In the genomic region with DNA sequence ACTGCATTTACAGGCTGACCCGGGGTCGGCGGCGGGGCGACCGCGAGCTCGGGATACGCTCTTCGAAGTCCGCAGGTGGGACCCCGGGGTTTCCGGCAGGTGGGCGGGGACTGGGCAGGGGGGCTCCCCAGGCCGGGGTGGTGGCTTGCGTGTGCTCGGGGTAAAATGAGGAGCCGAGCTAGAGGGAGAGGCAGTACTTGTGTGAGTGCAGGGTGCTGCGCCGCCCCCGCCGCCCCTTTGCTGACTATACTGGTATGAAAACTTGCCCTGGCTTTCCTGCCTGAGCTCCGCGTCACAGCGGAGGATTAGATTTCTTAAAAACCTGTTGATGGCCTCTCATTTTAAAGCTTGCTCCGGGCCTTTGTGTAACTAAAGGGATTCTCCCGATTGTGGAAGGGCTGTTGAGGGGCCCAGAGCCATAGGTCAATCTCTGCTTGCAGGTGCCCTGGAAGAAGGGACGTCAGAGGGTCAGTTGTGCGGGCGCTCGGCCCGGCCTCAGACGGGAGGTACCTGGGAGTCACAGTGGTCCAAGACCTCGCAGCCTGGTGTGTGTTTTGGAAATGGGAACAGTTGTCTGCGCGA, we compare ENCODE assay signal across 8 cellular contexts. TPM values are rescaled to one million over a fixed set of nuclear protein-coding genes. Genes with fewer than 3 reads are reported as not detected.
DNase-seq lines count a peak whose midpoint lies in the region; ATAC-seq, FAIRE-seq and TF ChIP-seq lines count a peak whose summit lies in the region.

No MANE protein-coding gene starts in this region.

- intact Hi-C loops in endothelial cell of umbilical vein (cut with micrococcal nuclease): loop anchor here (2.0 kb wide), 1 partner anchor 269 kb away; a partner anchor contains a TSS

- TSS peak; percentile 56 for BruUV-seq in endothelial cell of umbilical vein (replicated peaks; lab: Mats Ljungman, UMichigan)

- CTCF ChIA-PET in endothelial cell of umbilical vein (lab: Charles Lee): interaction anchor here (1.0 to 2.1 kb wide), 12 partner anchors 9 to 327 kb away, joined by 3 to 27 read pairs (median 5); a partner anchor contains a TSS

- peaks cover 33% of the 10 kb centered on the region for H3K79me2 ChIP-seq in endothelial cell of umbilical vein (ENCODE audit: control insufficient read depth, insufficient read depth, low read length)

- FAIRE-seq in endothelial cell of umbilical vein (lab: Jason Lieb, UNC): no peak

- no peaks in the 10 kb centered on the region for H4K20me1 ChIP-seq in endothelial cell of umbilical vein (replicated peaks; ENCODE audit: control insufficient read depth, extremely low read depth, insufficient read depth, low read length)

- in situ Hi-C loops in ACHN (cut with HindIII; ENCODE audit: low pct_ligation_motif_present, low pct_unique_long_range_greater_than_20kb, low sequenced_read_pairs): no loop called here

- POLR2A ChIA-PET in endothelial cell of umbilical vein (lab: Charles Lee): interaction anchor here (0.8 to 1.0 kb wide), 2 partner anchors 10 to 327 kb away, joined by 3 to 6 read pairs; a partner anchor contains a TSS

- peak; percentile 74 for DNase-seq in ACHN
- DNase-seq in NCI-H526 treated with DMSO at 0.1 percent for 48 hours (lab: John Stamatoyannopoulos, UW): peak; percentile 45
- DNase-seq in activated CD8-positive, alpha-beta memory T cell treated with anti-CD3 and anti-CD28 coated beads, Interleukin-2, amount 50 U/mL, for 24 hours (ENCODE audit: extremely low read depth): peak; percentile 44
- DNase-seq in endothelial cell of umbilical vein (ENCODE audit: low read depth, low spot score): peak; percentile 63
- DNase-seq in midbrain (lab: John Stamatoyannopoulos, UW): peak; percentile 51
- DNase-seq in stimulated activated CD8-positive, alpha-beta memory T cell treated with anti-CD3 and anti-CD28 coated beads, Interleukin-15, amount 100 ng/mL, for 48 hours (ENCODE audit: low read depth in 2 of 2): peak; percentile 75 to 76

- no peaks in the 10 kb centered on the region for H3K9me3 ChIP-seq in endothelial cell of umbilical vein (replicated peaks; ENCODE audit: control insufficient read depth, insufficient read depth, low read length)

- ATAC-seq in GM18867 (IDR thresholded peaks at IDR 0.05; ENCODE audit: unreplicated experiment) (peak; percentile 46), HG03103 (IDR thresholded peaks at IDR 0.05; ENCODE audit: low read depth, unreplicated experiment) (peak; percentile 38)

- no peaks in the 10 kb centered on the region for H3K9me1 ChIP-seq in endothelial cell of umbilical vein (replicated peaks; ENCODE audit: control insufficient read depth, extremely low read depth, insufficient read depth, low read length)

- H3K36me3 ChIP-seq in endothelial cell of umbilical vein (ENCODE audit: control insufficient read depth in 2 of 2, extremely low read depth in 1 of 2, insufficient read depth in 2 of 2, low read length in 2 of 2): no peaks in the 10 kb centered on the region

- TF ChIP-seq POLR2A in endothelial cell of umbilical vein (IDR thresholded peaks at IDR 0.05; ENCODE audit: low read depth, low read length): no peak

- H2AFZ ChIP-seq in endothelial cell of umbilical vein (ENCODE audit: low read depth, low read length): peak overlapping the region; percentile 93

- peak overlapping the region; percentile 80 for H3K4me2 ChIP-seq in endothelial cell of umbilical vein (ENCODE audit: insufficient read depth, low read length)

- no peak for TF ChIP-seq CTCF in endothelial cell of umbilical vein (IDR thresholded peaks at IDR 0.05; ENCODE audit: extremely low read depth in 1 of 2, insufficient read depth in 1 of 2, low read depth in 1 of 2, low read length in 2 of 2)

- peak overlapping the region; percentile 49 to 76 (median 65) for H3K4me3 ChIP-seq in endothelial cell of umbilical vein (replicated peaks in 1 of 3; ENCODE audit: insufficient read depth in 1 of 3, low read depth in 1 of 3, low read length in 3 of 3)

- H3K4me1 ChIP-seq in endothelial cell of umbilical vein (ENCODE audit: control insufficient read depth, extremely low read depth, insufficient read depth, low read length): peaks cover 17% of the 10 kb centered on the region

- H3K27ac ChIP-seq in endothelial cell of umbilical vein (ENCODE audit: insufficient read depth, low read depth, low read length): peak overlapping the region; percentile 40

- dilution Hi-C loops in endothelial cell of umbilical vein (cut with MboI; ENCODE audit: extremely low pct_ligation_motif_present, low sequenced_read_pairs): no loop called here

- H3K9ac ChIP-seq in endothelial cell of umbilical vein (replicated peaks; ENCODE audit: extremely low read depth, insufficient read depth, low read length): peak overlapping the region; percentile 92

- no peaks in the 10 kb centered on the region for H3K27me3 ChIP-seq in endothelial cell of umbilical vein (ENCODE audit: control insufficient read depth in 2 of 2, insufficient read depth in 2 of 2, low read length in 2 of 2)

TF ChIP-seq in endothelial cell of umbilical vein, 7 proteins besides CTCF, POLR2A, EP300 and RAD21:
- TF ChIP-seq JUN (IDR thresholded peaks at IDR 0.05; ENCODE audit: borderline replicate concordance, insufficient read depth, insufficient read length, low read depth) (no peak), GATA2 (IDR thresholded peaks at IDR 0.05; ENCODE audit: insufficient read depth, insufficient read length, low read depth, low read length) (no peak), MYC (IDR thresholded peaks at IDR 0.05; ENCODE audit: low read depth, low read length) (no peak), POLR2AphosphoS5 (IDR thresholded peaks at IDR 0.05; ENCODE audit: insufficient read depth, low read depth, low read length) (no peak), EZH2 (IDR thresholded peaks at IDR 0.05; ENCODE audit: borderline replicate concordance, low read depth, low read length, severe bottlenecking) (no peak), FOS (IDR thresholded peaks at IDR 0.05; ENCODE audit: borderline replicate concordance, insufficient read depth, low read length) (no peak)
- TF ChIP-seq, protein P1, sequence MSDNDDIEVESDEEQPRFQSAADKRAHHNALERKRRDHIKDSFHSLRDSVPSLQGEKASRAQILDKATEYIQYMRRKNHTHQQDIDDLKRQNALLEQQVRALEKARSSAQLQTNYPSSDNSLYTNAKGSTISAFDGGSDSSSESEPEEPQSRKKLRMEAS (IDR thresholded peaks at IDR 0.05; ENCODE audit: insufficient read depth, insufficient read length): no peak

RNA-seq across cellular contexts. Expression of a gene that starts 0.5 kb away (rescaled TPM):
- total RNA-seq in endothelial cell of umbilical vein: 29.8 and 39.2 TPM in 2 replicates
- polyA plus RNA-seq in endothelial cell of umbilical vein: 14.1 and 16.6 TPM in 2 replicates
- 23.3 and 24.2 TPM in 2 replicates for polyA plus RNA-seq in endothelial cell of umbilical vein (2011; cell fraction: cytosol; rRNA removed)
- 13.3 and 17.1 TPM in 2 replicates for polyA plus RNA-seq in endothelial cell of umbilical vein (2011; cell fraction: nucleus; rRNA removed)
- polyA plus RNA-seq in endothelial cell of umbilical vein (2012): 33.1 and 41.9 TPM in 2 replicates
- polyA minus RNA-seq in endothelial cell of umbilical vein: 10.9 and 18.5 TPM in 2 replicates
- polyA minus RNA-seq in endothelial cell of umbilical vein (2011; cell fraction: cytosol; rRNA and poly(A)+ RNA removed): 42.4 TPM
- 10.7 and 15.9 TPM in 2 replicates for polyA minus RNA-seq in endothelial cell of umbilical vein (2011; cell fraction: nucleus; rRNA and poly(A)+ RNA removed)

RNA-seq across cellular contexts. Expression of a gene that starts 0.8 kb away (rescaled TPM):
- total RNA-seq in endothelial cell of umbilical vein: 4.6 and 5.2 TPM in 2 replicates
- 3.9 and 4.0 TPM in 2 replicates for polyA plus RNA-seq in endothelial cell of umbilical vein
- 3.8 and 4.2 TPM in 2 replicates for polyA plus RNA-seq in endothelial cell of umbilical vein (2011; cell fraction: cytosol; rRNA removed)
- 7.8 and 8.3 TPM in 2 replicates for polyA plus RNA-seq in endothelial cell of umbilical vein (2011; cell fraction: nucleus; rRNA removed)
- polyA plus RNA-seq in endothelial cell of umbilical vein (2012): 7.1 and 17.6 TPM in 2 replicates
- 13.0 and 20.7 TPM in 2 replicates for polyA minus RNA-seq in endothelial cell of umbilical vein
- polyA minus RNA-seq in endothelial cell of umbilical vein (2011; cell fraction: cytosol; rRNA and poly(A)+ RNA removed): not detected
- 35.0 and 49.6 TPM in 2 replicates for polyA minus RNA-seq in endothelial cell of umbilical vein (2011; cell fraction: nucleus; rRNA and poly(A)+ RNA removed)

Comparison
In these comparisons a context has a peak if more than half of its experiments do, and no peak if none do; other contexts are left out.
1. Peak in every context shown above with its lines: DNase-seq, ATAC-seq, H3K4me3 ChIP-seq and H3K27ac ChIP-seq.